In the genomic region with DNA sequence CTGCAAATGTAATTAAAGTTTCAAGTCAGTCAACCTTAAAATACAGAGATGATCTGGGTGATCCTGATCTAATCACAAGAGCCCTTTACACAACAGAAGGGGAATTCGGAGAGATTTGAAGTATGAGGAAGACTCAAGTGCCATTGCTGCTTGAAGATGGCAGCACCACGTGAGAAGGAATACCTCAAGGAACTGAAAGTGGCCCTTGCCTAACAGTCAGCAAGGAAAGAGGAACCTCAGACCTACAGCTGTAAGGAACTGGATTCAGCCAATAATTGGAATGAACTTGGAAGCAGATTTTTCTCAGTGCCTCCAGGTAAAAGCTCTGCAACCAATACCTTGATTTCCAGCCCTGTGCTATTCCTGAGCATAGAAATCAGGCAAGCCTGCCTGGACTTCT, we compare ENCODE assay signal across 1 cellular context.
TF ChIP-seq lines count a peak whose summit lies in the region.

No MANE protein-coding gene starts in this region.

TF ChIP-seq in liver, 16 proteins besides CTCF, POLR2A, EP300 and RAD21 (continued from another document):
- TF ChIP-seq, protein P1, sequence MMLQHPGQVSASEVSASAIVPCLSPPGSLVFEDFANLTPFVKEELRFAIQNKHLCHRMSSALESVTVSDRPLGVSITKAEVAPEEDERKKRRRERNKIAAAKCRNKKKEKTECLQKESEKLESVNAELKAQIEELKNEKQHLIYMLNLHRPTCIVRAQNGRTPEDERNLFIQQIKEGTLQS (IDR thresholded peaks at IDR 0.05): no peak
- TF ChIP-seq JUND (IDR thresholded peaks at IDR 0.05): no peak
